Comparison of ENCODE assay signal across 9 cellular contexts in the genomic region with DNA sequence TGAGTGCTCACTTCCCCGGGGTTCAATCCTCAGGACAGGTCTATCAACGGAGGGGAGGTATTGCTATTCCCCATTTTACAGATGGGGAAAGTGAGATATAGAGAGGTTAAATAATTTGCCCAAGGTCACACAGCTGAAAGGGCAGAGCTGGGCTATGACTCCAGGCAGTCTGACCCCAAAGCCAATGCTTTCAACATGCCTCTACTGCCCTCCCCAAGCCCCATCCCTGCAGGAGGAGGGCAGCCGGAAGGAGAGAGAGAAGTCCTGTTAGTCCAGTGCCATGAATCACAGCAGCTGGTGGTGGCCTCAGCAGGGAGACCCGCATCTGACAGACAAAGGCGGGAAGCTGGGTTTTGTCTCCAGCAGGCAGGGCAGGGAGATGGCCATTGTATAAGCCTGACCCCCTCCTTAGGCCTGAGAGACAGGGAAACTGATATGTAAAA. TPM values are rescaled to one million over a fixed set of nuclear protein-coding genes. Genes with fewer than 3 reads are reported as not detected.
A peak's percentile ranks its signal among the peaks of the same experiment; 100 is the strongest.
DNase-seq lines count a peak whose midpoint lies in the region; FAIRE-seq and TF ChIP-seq lines count a peak whose summit lies in the region.
"Had no signal": no experiment of that assay in that cellular context is flagged by ENCODE, and none has a peak within 500 bp of the region (broad histone marks: within the 10 kb centered on the region; RNA-seq: fewer than 3 reads in every experiment).

No MANE protein-coding gene starts in this region.

- no peak for TF ChIP-seq POLR2A in prostate gland (IDR thresholded peaks at IDR 0.05)
- TF ChIP-seq POLR2A in ovary (IDR thresholded peaks at IDR 0.05) = no peak

- H3K27ac ChIP-seq in prostate gland (peak overlapping the region; percentile 21 to 22), ovary (peak overlapping the region in 1 of 2 donors; percentile 53)

- H3K36me3 ChIP-seq in prostate gland (no peaks in the 10 kb centered on the region), ovary (no peaks in the 10 kb centered on the region)

- H3K4me1 ChIP-seq in prostate gland (replicated peaks) (no peaks in the 10 kb centered on the region), ovary (ENCODE audit: insufficient read depth) (peaks cover 2% of the 10 kb centered on the region)

- 60% methylated on average over 5 of the region's 5 CpGs for WGBS in prostate gland
- 33 to 40% (median 35%) methylated on average over 5 of the region's 5 CpGs for WGBS in ovary, 3 donors

- FAIRE-seq in RCC 7860 (lab: Jason Lieb, UNC) = no peak

- DNase-seq in EH (ENCODE audit: low read depth) (peak; percentile 76), RCC 7860 (ENCODE audit: low spot score) (peak; percentile 61), fibroblast of pulmonary artery (ENCODE audit: low read depth) (peak; percentile 59), prostate gland (ENCODE audit: low spot score) (no peak), inferior parietal cortex (ENCODE audit: extremely low spot score) (no peak), GF-D8 (lab: John Stamatoyannopoulos, UW) (no peak), NK-92 (lab: John Stamatoyannopoulos, UW; ENCODE audit: unreplicated experiment) (no peak), ovary (no peak)
- DNase-seq: NCI-H1092 had no signal

- TF ChIP-seq EP300 in ovary (IDR thresholded peaks at IDR 0.05) = no peak

- intact Hi-C loops in prostate gland (cut with DNase I) (no loop called here), ovary (cut with DNase I) (no loop called here)

- H3K4me3 ChIP-seq in fibroblast of pulmonary artery (replicated peaks; ENCODE audit: low read depth, low read length) = no peak overlapping the region
- no peak overlapping the region for H3K4me3 ChIP-seq in prostate gland
- no peak overlapping the region for H3K4me3 ChIP-seq in ovary

- no peak for TF ChIP-seq CTCF in fibroblast of pulmonary artery (IDR thresholded peaks at IDR 0.05; ENCODE audit: low read length, missing control alignments)
- no peak for TF ChIP-seq CTCF in prostate gland (IDR thresholded peaks at IDR 0.05)
- no peak for TF ChIP-seq CTCF in ovary (IDR thresholded peaks at IDR 0.05)

- H3K9me3 ChIP-seq in prostate gland (no peaks in the 10 kb centered on the region), ovary (no peaks in the 10 kb centered on the region)

- H3K27me3 ChIP-seq in prostate gland (replicated peaks; ENCODE audit: insufficient read depth) (no peaks in the 10 kb centered on the region), ovary (no peaks in the 10 kb centered on the region)

RNA-seq across cellular contexts. Expression of a gene that starts 20.0 kb away (rescaled TPM):
- total RNA-seq in prostate gland = 100 to 1,000 TPM in 1 of 2 donors, 10 to 100 TPM in 1; 77.2 to 124 TPM
- total RNA-seq in ovary = 100 to 1,000 TPM in 5 of 7 donors, 10 to 100 TPM in 2; 73.6 to 185 (median 125) TPM
- polyA plus RNA-seq in ovary = 100 to 1,000 TPM in 1 of 2 donors, 10 to 100 TPM in 1; 53.6 to 209 TPM

Comparison
In these comparisons a context has a peak if more than half of its experiments do, and no peak if none do; other contexts are left out.
1. DNase-seq: peak in EH (single experiment), RCC 7860 (single experiment) and fibroblast of pulmonary artery (single experiment); none in prostate gland (single experiment), inferior parietal cortex (single experiment), GF-D8 (single experiment), NK-92 (single experiment) and ovary (0 of 5).